ENCODE assay signal across 13 cellular contexts in genomic region chr19:12648088-12648487, GRCh38. TPM values are rescaled to one million over a fixed set of nuclear protein-coding genes. Genes with fewer than 3 reads are reported as not detected.
DNase-seq lines count a peak whose midpoint lies in the region; FAIRE-seq and TF ChIP-seq lines count a peak whose summit lies in the region.
"Had no signal": no experiment of that assay in that cellular context is flagged by ENCODE, and none has a peak within 500 bp of the region (broad histone marks: within the 10 kb centered on the region; RNA-seq: fewer than 3 reads in every experiment).

No MANE protein-coding gene starts in this region.

- H3K4me3 ChIP-seq in AG04449 (ENCODE audit: low read depth, low read length) (no peak overlapping the region), OCI-LY7 (ENCODE audit: low read depth, low read length, poor library complexity, severe bottlenecking) (no peak overlapping the region), fibroblast of pulmonary artery (replicated peaks; ENCODE audit: low read depth, low read length) (peak overlapping the region; percentile 9), neural progenitor cell (no peak overlapping the region)

- FAIRE-seq in GM12892 (lab: Jason Lieb, UNC), result no peak
- FAIRE-seq: islet of Langerhans, RCC 7860 had no signal

- no peak overlapping the region for H3K9ac ChIP-seq in neural progenitor cell
- H3K9ac ChIP-seq: KMS-11 had no signal

- TF ChIP-seq POLR2A in GM12892 (IDR thresholded peaks at IDR 0.05; ENCODE audit: low read depth, low read length), result no peak

- in situ Hi-C loops in KBM-7 (cut with MboI; ENCODE audit: low pct_unique_long_range_greater_than_20kb, low sequenced_read_pairs), result no loop called here

- H3K79me2 ChIP-seq in OCI-LY7 (ENCODE audit: insufficient read depth, low read depth, low read length), result no peaks in the 10 kb centered on the region
- no peaks in the 10 kb centered on the region for H3K79me2 ChIP-seq in neural progenitor cell (ENCODE audit: low read depth)

- H3K9me3 ChIP-seq in OCI-LY7 (ENCODE audit: low read length) (no peaks in the 10 kb centered on the region), neural progenitor cell (ENCODE audit: low read depth) (no peaks in the 10 kb centered on the region)
- H3K9me3 ChIP-seq: adrenal gland had no signal

- no peaks in the 10 kb centered on the region for H3F3A ChIP-seq in neural progenitor cell (ENCODE audit: low read depth)

- TF ChIP-seq CTCF in AG04449 (IDR thresholded peaks at IDR 0.05; ENCODE audit: insufficient read depth, low read length, missing control alignments), result peak; percentile 28
- 0 out of 2 replicates have a peak, but pooled peaks have one; percentile 24 for TF ChIP-seq CTCF in OCI-LY7 (conservative IDR thresholded peaks at IDR 0.05; ENCODE audit: low read length)
- peak; percentile 22 for TF ChIP-seq CTCF in fibroblast of pulmonary artery (IDR thresholded peaks at IDR 0.05; ENCODE audit: low read length, missing control alignments)
- TF ChIP-seq CTCF in neural progenitor cell (IDR thresholded peaks at IDR 0.05), result peak; percentile 13

- H3K27ac Mint-ChIP-seq in neural progenitor cell, result no peak overlapping the region
- H3K27ac Mint-ChIP-seq: activated CD4-positive, alpha-beta T cell treated with anti-CD3 and anti-CD28 coated beads, Interleukin-2, amount 10 ng/mL, durations not matched to agents 24 days and 14 days had no signal

- no peak overlapping the region for H3K4me3 Mint-ChIP-seq in neural progenitor cell
- H3K4me3 Mint-ChIP-seq: activated CD4-positive, alpha-beta T cell treated with anti-CD3 and anti-CD28 coated beads, Interleukin-2, amount 10 ng/mL, durations not matched to agents 24 days and 14 days had no signal

- BruUV-seq in OCI-LY7 (replicated peaks; lab: Mats Ljungman, UMichigan), result no TSS peak

- H3K4me1 ChIP-seq in OCI-LY7 (ENCODE audit: insufficient read depth, low read length, poor library complexity, severe bottlenecking) (no peaks in the 10 kb centered on the region), neural progenitor cell (no peaks in the 10 kb centered on the region)

- no peak overlapping the region for H2AFZ ChIP-seq in OCI-LY7 (ENCODE audit: low read length)
- no peak overlapping the region for H2AFZ ChIP-seq in neural progenitor cell (replicated peaks)

- no peaks in the 10 kb centered on the region for H3K4me1 Mint-ChIP-seq in neural progenitor cell

- POLR2A ChIA-PET in AG04449 (lab: Yijun Ruan, JAX), result no interaction called here
- POLR2A ChIA-PET in OCI-LY7 (lab: Charles Lee), result no interaction called here

- H3K27me3 Mint-ChIP-seq in neural progenitor cell (ENCODE audit: insufficient read depth, low read depth), result no peaks in the 10 kb centered on the region
- H3K27me3 Mint-ChIP-seq: activated CD4-positive, alpha-beta T cell treated with anti-CD3 and anti-CD28 coated beads, Interleukin-2, amount 10 ng/mL, durations not matched to agents 24 days and 14 days had no signal

- H3K36me3 ChIP-seq in OCI-LY7 (ENCODE audit: insufficient read depth, low read length), result peaks cover 22% of the 10 kb centered on the region
- no peaks in the 10 kb centered on the region for H3K36me3 ChIP-seq in neural progenitor cell

- no peaks in the 10 kb centered on the region for H3K9me2 ChIP-seq in OCI-LY7 (ENCODE audit: insufficient read depth, low read length)

- no peaks in the 10 kb centered on the region for H4K20me1 ChIP-seq in OCI-LY7 (ENCODE audit: insufficient read depth, low read length)
- H4K20me1 ChIP-seq in neural progenitor cell (ENCODE audit: low read depth), result no peaks in the 10 kb centered on the region

- CTCF ChIA-PET in AG04449 (lab: Yijun Ruan, JAX), result interaction anchor here (1.2 to 1.5 kb wide), 2 partner anchors 84 to 588 kb away, joined by 3 to 4 read pairs; no protein-coding TSS in a partner anchor
- CTCF ChIA-PET in OCI-LY7 (lab: Charles Lee; ENCODE audit: unreplicated experiment), result no interaction called here

- H3K4me2 ChIP-seq in OCI-LY7 (ENCODE audit: low read length), result no peak overlapping the region
- no peak overlapping the region for H3K4me2 ChIP-seq in neural progenitor cell
- H3K4me2 ChIP-seq: KMS-11 had no signal

- DNase-seq in AG04449 (ENCODE audit: low read depth, low spot score) (no peak), OCI-LY7 (ENCODE audit: low spot score) (no peak), fibroblast of pulmonary artery (ENCODE audit: low read depth) (no peak), neural progenitor cell (ENCODE audit: low spot score) (no peak), GM12892 (ENCODE audit: insufficient read length) (no peak), ureter (ENCODE audit: low spot score) (no peak), KBM-7 (no peak)
- DNase-seq in NK-92 treated with Interleukin-12 subunit alpha and Interleukin-12 subunit beta, amount 100 ng/mL, for 24 hours (lab: John Stamatoyannopoulos, UW), result no peak

- H3K27me3 ChIP-seq in neural progenitor cell, result no peaks in the 10 kb centered on the region
- H3K27me3 ChIP-seq: adrenal gland had no signal

- H3K9me3 Mint-ChIP-seq in neural progenitor cell, result peaks cover 2% of the 10 kb centered on the region
- H3K9me3 Mint-ChIP-seq: activated CD4-positive, alpha-beta T cell treated with anti-CD3 and anti-CD28 coated beads, Interleukin-2, amount 10 ng/mL, durations not matched to agents 24 days and 14 days had no signal

- H3K36me3 Mint-ChIP-seq in neural progenitor cell, result peaks cover 17% of the 10 kb centered on the region

- intact Hi-C loops in OCI-LY7 (cut with micrococcal nuclease; ENCODE audit: unreplicated experiment), result no loop called here

- H3K27ac ChIP-seq in OCI-LY7 (ENCODE audit: low read depth, low read length, poor library complexity, severe bottlenecking), result no peak overlapping the region
- H3K27ac ChIP-seq in neural progenitor cell, result no peak overlapping the region
- H3K27ac ChIP-seq: KMS-11 had no signal

RNA-seq across cellular contexts. Expression of gene MAN2B1, which starts 18.5 kb away (rescaled TPM):
- 18.3 and 29.1 TPM in 2 replicates for total RNA-seq in OCI-LY7 (2014; rRNA removed; shearing (Covaris generic))
- 88.2 and 88.7 TPM in 2 replicates for total RNA-seq in OCI-LY7 (2022)
- total RNA-seq in neural progenitor cell (ENCODE audit: low replicate concordance), result 35.8 and 73.6 TPM in 2 replicates
- 74.6 TPM for polyA plus RNA-seq in GM12892 (2012; ENCODE audit: missing spikeins)
- total RNA-seq in ureter, result 85.1 TPM

RNA-seq across cellular contexts. Expression of gene WDR83, which starts 18.5 kb away (rescaled TPM):
- total RNA-seq in OCI-LY7 (2014; rRNA removed; shearing (Covaris generic)), result 17.0 and 21.1 TPM in 2 replicates
- total RNA-seq in OCI-LY7 (2022), result 14.0 and 15.9 TPM in 2 replicates
- 11.0 and 15.9 TPM in 2 replicates for total RNA-seq in neural progenitor cell (ENCODE audit: low replicate concordance)
- polyA plus RNA-seq in GM12892 (2012; ENCODE audit: missing spikeins), result 7.8 TPM
- total RNA-seq in ureter, result 11.0 TPM

RNA-seq across cellular contexts. Expression of gene DHPS, which starts 33.6 kb away (rescaled TPM):
- 91.2 and 102 TPM in 2 replicates for total RNA-seq in OCI-LY7 (2014; rRNA removed; shearing (Covaris generic))
- total RNA-seq in OCI-LY7 (2022), result 101 and 122 TPM in 2 replicates
- 78.3 and 108 TPM in 2 replicates for total RNA-seq in neural progenitor cell (ENCODE audit: low replicate concordance)
- polyA plus RNA-seq in GM12892 (2012; ENCODE audit: missing spikeins), result 71.1 TPM
- total RNA-seq in ureter, result 79.7 TPM

RNA-seq across cellular contexts. Expression of gene ZNF791, which starts 37.4 kb away (rescaled TPM):
- 5.3 and 7.8 TPM in 2 replicates for total RNA-seq in OCI-LY7 (2014; rRNA removed; shearing (Covaris generic))
- total RNA-seq in OCI-LY7 (2022) (17.1 and 18.2 TPM in 2 replicates), neural progenitor cell (ENCODE audit: low replicate concordance) (27.1 and 60.7 TPM in 2 replicates), ureter (40.9 TPM)
- 14.6 TPM for polyA plus RNA-seq in GM12892 (2012; ENCODE audit: missing spikeins)

RNA-seq across cellular contexts. Expression of gene ZNF490, which starts 37.5 kb away (rescaled TPM):
- total RNA-seq in OCI-LY7 (2014; rRNA removed; shearing (Covaris generic)), result 6.3 and 8.6 TPM in 2 replicates
- total RNA-seq in OCI-LY7 (2022) (8.1 and 11.2 TPM in 2 replicates), neural progenitor cell (ENCODE audit: low replicate concordance) (6.8 and 16.7 TPM in 2 replicates), ureter (12.1 TPM)
- polyA plus RNA-seq in GM12892 (2012; ENCODE audit: missing spikeins), result 4.5 TPM
